ENCODE assay signal across 15 cellular contexts in genomic region chr17:27895110-27895895, GRCh38.
"Had no signal": no experiment of that assay in that cellular context is flagged by ENCODE, and none has a peak within 500 bp of the region (broad histone marks: within the 10 kb centered on the region; RNA-seq: fewer than 3 reads in every experiment).

No MANE protein-coding gene starts in this region.

- H3K36me3 ChIP-seq: ascending aorta, gastrocnemius medialis, neutrophil had no signal

- H3K27ac ChIP-seq: ascending aorta, coronary artery, gastrocnemius medialis had no signal

- ATAC-seq: activated T-cell treated with anti-CD3 and anti-CD28 coated beads, Interleukin-2, amount 50 U/mL, for 72 hours; gastrocnemius medialis; left ventricle myocardium superior; right cardiac atrium had no signal

- DNase-seq: activated CD4-positive, alpha-beta T cell treated with anti-CD3 and anti-CD28 coated beads for 1 hour; activated CD4-positive, alpha-beta T cell treated with anti-CD3 and anti-CD28 coated beads, Interleukin-2, amount 50 U/mL, for 48 hours; activated gamma-delta T cell treated with Interleukin-2 at 50 U/mL for 16 hours; activated naive CD8-positive, alpha-beta T cell treated with anti-CD3 and anti-CD28 coated beads, Interleukin-2, amount 10 ng/mL, durations not matched to agents 7 days and 5 days; activated T-cell treated with anti-CD3 and anti-CD28 coated beads, Interleukin-2, amount 50 U/mL, for 72 hours; effector CD8-positive, alpha-beta T cell; gastrocnemius medialis; left ventricle myocardium superior; right cardiac atrium; small intestine; SW 1271; T-helper 9 cell had no signal

- FAIRE-seq: small intestine had no signal

- H3K9me3 ChIP-seq: ascending aorta, gastrocnemius medialis, neutrophil had no signal

- H3K27me3 ChIP-seq: ascending aorta, gastrocnemius medialis, neutrophil had no signal

- H3K4me3 ChIP-seq: ascending aorta, coronary artery, gastrocnemius medialis had no signal
